In genomic region chr1:243667591-243667990, GRCh38 we compare ENCODE assay signal across 12 cellular contexts.
DNase-seq lines count a peak whose midpoint lies in the region; ATAC-seq and TF ChIP-seq lines count a peak whose summit lies in the region.
"Had no signal": no experiment of that assay in that cellular context is flagged by ENCODE, and none has a peak within 500 bp of the region (broad histone marks: within the 10 kb centered on the region; RNA-seq: fewer than 3 reads in every experiment).

No MANE protein-coding gene starts in this region.

- no peaks in the 10 kb centered on the region for H3K27me3 ChIP-seq in BE2C
- H3K27me3 ChIP-seq: body of pancreas had no signal

- H3K9me3 ChIP-seq in BE2C, result no peaks in the 10 kb centered on the region
- H3K9me3 ChIP-seq: body of pancreas had no signal

- H3K4me3 ChIP-seq in BE2C (ENCODE audit: low read depth, low read length), result no peak overlapping the region
- H3K4me3 ChIP-seq: body of pancreas had no signal

- ATAC-seq in GM18511 (IDR thresholded peaks at IDR 0.05; ENCODE audit: unreplicated experiment), result peak; percentile 90
- ATAC-seq in GM21619 (IDR thresholded peaks at IDR 0.05; ENCODE audit: unreplicated experiment), result peak; percentile 58
- ATAC-seq in HG03460 (IDR thresholded peaks at IDR 0.05; ENCODE audit: unreplicated experiment), result peak; percentile 71
- ATAC-seq: body of pancreas, left colon, natural killer cell, T-cell had no signal

- no peaks in the 10 kb centered on the region for H3K36me3 ChIP-seq in BE2C

- peak; percentile 33 for DNase-seq in iPS-NIHi7 (ENCODE audit: extremely low spot score)
- DNase-seq in NCI-H187 (lab: John Stamatoyannopoulos, UW), result no peak
- no peak for DNase-seq in NK-92 treated with Interleukin-12 subunit alpha and Interleukin-12 subunit beta, amount 100 ng/mL, for 24 hours (lab: John Stamatoyannopoulos, UW)
- DNase-seq in BE2C, result no peak
- DNase-seq in NCI-H82 (lab: John Stamatoyannopoulos, UW), result no peak
- DNase-seq: body of pancreas, left colon, natural killer cell, T-cell had no signal

- TF ChIP-seq CTCF in BE2C (IDR thresholded peaks at IDR 0.05; ENCODE audit: low read depth, low read length), result no peak

- no peaks in the 10 kb centered on the region for H3K4me1 ChIP-seq in BE2C
- H3K4me1 ChIP-seq: body of pancreas had no signal
